In genomic region chr15:51768018-51768417, GRCh38 we compare ENCODE assay signal across 12 cellular contexts. TPM values are rescaled to one million over a fixed set of nuclear protein-coding genes. Genes with fewer than 3 reads are reported as not detected.
DNase-seq lines count a peak whose midpoint lies in the region; ATAC-seq and TF ChIP-seq lines count a peak whose summit lies in the region.
"Had no signal": no experiment of that assay in that cellular context is flagged by ENCODE, and none has a peak within 500 bp of the region (broad histone marks: within the 10 kb centered on the region; RNA-seq: fewer than 3 reads in every experiment).

No MANE protein-coding gene starts in this region.

- DNase-seq in CD8-positive, alpha-beta T cell: peak in 3 of 7 experiments; percentile 5 to 58 (median 26)
- DNase-seq in naive B cell (peak; percentile 22), GM23248 (no peak), activated gamma-delta T cell (lab: John Stamatoyannopoulos, UW) (no peak), DMS153 (lab: John Stamatoyannopoulos, UW) (no peak)
- DNase-seq: effector memory CD4-positive, alpha-beta T cell; NCI-H2227 treated with DMSO at 0.1 percent for 48 hours; nucleus accumbens; Peyer's patch; testis had no signal

- WGBS in GM23248 (ENCODE audit: low coverage in 1 of 2, low lambda C conversion rate in 2 of 2, missing lambda C conversion rate in 2 of 2), 2 experiments: 74 to 80% methylated on average over 9 of the region's 9 CpGs

- in situ Hi-C loops in GM23248 (cut with MboI): no loop called here

- H4K20me1 ChIP-seq in Loucy (ENCODE audit: insufficient read depth, low read length, poor library complexity, severe bottlenecking) (no peaks in the 10 kb centered on the region), GM23248 (ENCODE audit: insufficient read depth) (no peaks in the 10 kb centered on the region)

- POLR2A ChIA-PET in CD8-positive, alpha-beta T cell (lab: Charles Lee): interaction anchor here (0.9 to 1.2 kb wide), 4 partner anchors 9 to 118 kb away, joined by 3 to 11 read pairs (median 4); partner anchors contain the start of gene LYSMD2

- H3K9me3 Mint-ChIP-seq in CD8-positive, alpha-beta T cell: no peaks in the 10 kb centered on the region
- H3K9me3 Mint-ChIP-seq in activated T-helper 17 cell treated with anti-CD3 and anti-CD28 coated beads, Interleukin-2, amount 50 U/mL, for 72 hours: no peaks in the 10 kb centered on the region
- H3K9me3 Mint-ChIP-seq in naive B cell: peaks cover 0 to 3% (median 0%) of the 10 kb centered on the region in 7 donors

- intact Hi-C loops in CD8-positive, alpha-beta T cell (cut with DNase I, micrococcal nuclease): no loop called here

- peaks cover 9% of the 10 kb centered on the region for H3K4me1 ChIP-seq in CD8-positive, alpha-beta T cell (ENCODE audit: insufficient read depth, low read length)
- no peaks in the 10 kb centered on the region for H3K4me1 ChIP-seq in Loucy (ENCODE audit: insufficient read depth, low read length, poor library complexity, severe bottlenecking)
- no peaks in the 10 kb centered on the region for H3K4me1 ChIP-seq in GM23248 (ENCODE audit: insufficient read depth)
- H3K4me1 ChIP-seq: testis had no signal

- no peaks in the 10 kb centered on the region for H3K27me3 ChIP-seq in CD8-positive, alpha-beta T cell (ENCODE audit: insufficient read depth, low read length)
- H3K27me3 ChIP-seq in Loucy (ENCODE audit: insufficient read depth, low read length, poor library complexity, severe bottlenecking) (no peaks in the 10 kb centered on the region), GM23248 (replicated peaks; ENCODE audit: insufficient read depth) (no peaks in the 10 kb centered on the region)
- H3K27me3 ChIP-seq: Peyer's patch, testis had no signal

- peaks cover 17% of the 10 kb centered on the region for H3K4me1 Mint-ChIP-seq in CD8-positive, alpha-beta T cell (ENCODE audit: low read depth)
- peaks cover 8% of the 10 kb centered on the region for H3K4me1 Mint-ChIP-seq in activated T-helper 17 cell treated with anti-CD3 and anti-CD28 coated beads, Interleukin-2, amount 50 U/mL, for 72 hours
- peaks cover 18 to 23% (median 20%) of the 10 kb centered on the region in 3 donors for H3K4me1 Mint-ChIP-seq in naive B cell

- no peaks in the 10 kb centered on the region for H3K27me3 Mint-ChIP-seq in CD8-positive, alpha-beta T cell (ENCODE audit: low read depth)
- no peaks in the 10 kb centered on the region for H3K27me3 Mint-ChIP-seq in activated T-helper 17 cell treated with anti-CD3 and anti-CD28 coated beads, Interleukin-2, amount 50 U/mL, for 72 hours
- no peaks in the 10 kb centered on the region for H3K27me3 Mint-ChIP-seq in naive B cell

- H3K4me2 ChIP-seq in Loucy (ENCODE audit: low read depth, low read length, poor library complexity, severe bottlenecking) (no peak overlapping the region), GM23248 (ENCODE audit: unreplicated experiment) (no peak overlapping the region)

- no peaks in the 10 kb centered on the region for H3K9me2 ChIP-seq in Loucy (replicated peaks; ENCODE audit: low read depth, low read length)
- no peaks in the 10 kb centered on the region for H3K9me2 ChIP-seq in GM23248 (ENCODE audit: insufficient read depth)

- peak; percentile 93 for ATAC-seq in CD8-positive, alpha-beta T cell
- ATAC-seq in activated T-helper 17 cell treated with anti-CD3 and anti-CD28 coated beads, Interleukin-2, amount 50 U/mL, for 72 hours (replicated peaks): peak; percentile 38
- ATAC-seq in naive B cell (ENCODE audit: low read depth in 2 of 2): peak; percentile 96 to 97

- H3F3A ChIP-seq in Loucy (ENCODE audit: low read depth) (no peaks in the 10 kb centered on the region), GM23248 (ENCODE audit: insufficient read depth) (no peaks in the 10 kb centered on the region)

- no peak overlapping the region for H3K27ac ChIP-seq in CD8-positive, alpha-beta T cell (ENCODE audit: low read depth, low read length)
- H3K27ac ChIP-seq in GM23248: no peak overlapping the region
- H3K27ac ChIP-seq: Peyer's patch, testis had no signal

- H3K79me2 ChIP-seq in Loucy (ENCODE audit: insufficient read depth, low read length) (no peaks in the 10 kb centered on the region), GM23248 (ENCODE audit: insufficient read depth) (no peaks in the 10 kb centered on the region)

- H3K4me3 ChIP-seq in CD8-positive, alpha-beta T cell (ENCODE audit: low read depth, low read length): no peak overlapping the region
- H3K4me3 ChIP-seq in Loucy (ENCODE audit: low read length, poor library complexity, severe bottlenecking): no peak overlapping the region
- H3K4me3 ChIP-seq in GM23248: no peak overlapping the region
- H3K4me3 ChIP-seq: Peyer's patch, testis had no signal

- H3K9me3 ChIP-seq in CD8-positive, alpha-beta T cell (ENCODE audit: low read length): no peaks in the 10 kb centered on the region
- H3K9me3 ChIP-seq in Loucy (ENCODE audit: insufficient read depth, low read depth, low read length) (no peaks in the 10 kb centered on the region), GM23248 (ENCODE audit: low read depth) (no peaks in the 10 kb centered on the region)
- H3K9me3 ChIP-seq: Peyer's patch, testis had no signal

- peak overlapping the region; percentile 33 for H3K4me3 Mint-ChIP-seq in CD8-positive, alpha-beta T cell
- H3K4me3 Mint-ChIP-seq in activated T-helper 17 cell treated with anti-CD3 and anti-CD28 coated beads, Interleukin-2, amount 50 U/mL, for 72 hours: peak overlapping the region; percentile 57
- H3K4me3 Mint-ChIP-seq in naive B cell: peak overlapping the region in 5 of 8 donors; percentile 14 to 86 (median 47)

- CTCF ChIA-PET in CD8-positive, alpha-beta T cell (lab: Charles Lee): interaction anchor here (0.8 to 4.7 kb wide), 4 partner anchors 8 to 153 kb away, joined by 3 to 41 read pairs (median 3); no protein-coding TSS in a partner anchor

- TF ChIP-seq CTCF in CD8-positive, alpha-beta T cell (IDR thresholded peaks at IDR 0.05): no peak
- TF ChIP-seq CTCF in Loucy (conservative IDR thresholded peaks at IDR 0.05; ENCODE audit: low read length): no peak

- H3K36me3 Mint-ChIP-seq in CD8-positive, alpha-beta T cell: peaks cover 39% of the 10 kb centered on the region
- peaks cover 15% of the 10 kb centered on the region for H3K36me3 Mint-ChIP-seq in activated T-helper 17 cell treated with anti-CD3 and anti-CD28 coated beads, Interleukin-2, amount 50 U/mL, for 72 hours (ENCODE audit: low read depth)
- peaks cover 13 to 25% of the 10 kb centered on the region in 2 donors for H3K36me3 Mint-ChIP-seq in naive B cell

- H3K36me3 ChIP-seq in CD8-positive, alpha-beta T cell (ENCODE audit: insufficient read depth, low read length): no peaks in the 10 kb centered on the region
- H3K36me3 ChIP-seq in Loucy (ENCODE audit: insufficient read depth, low read length) (peaks cover 3% of the 10 kb centered on the region; the same call in 1 of the 2 replicates), GM23248 (ENCODE audit: low read depth) (no peaks in the 10 kb centered on the region)
- H3K36me3 ChIP-seq: Peyer's patch had no signal

- H2AFZ ChIP-seq in Loucy (ENCODE audit: low read length) (peak overlapping the region; percentile 54; the same call in 1 of the 2 replicates), GM23248 (no peak overlapping the region)

- H3K27ac Mint-ChIP-seq in CD8-positive, alpha-beta T cell: peak overlapping the region; percentile 87
- peak overlapping the region; percentile 87 for H3K27ac Mint-ChIP-seq in activated T-helper 17 cell treated with anti-CD3 and anti-CD28 coated beads, Interleukin-2, amount 50 U/mL, for 72 hours
- peak overlapping the region in 5 of 6 donors; percentile 66 to 90 (median 83) for H3K27ac Mint-ChIP-seq in naive B cell

- H3K9ac ChIP-seq in Loucy (ENCODE audit: low read depth, low read length, poor library complexity, severe bottlenecking) (no peak overlapping the region), GM23248 (no peak overlapping the region)

RNA-seq across cellular contexts. Expression of gene TMOD2, which starts 16.6 kb away (rescaled TPM):
- 1 to 10 TPM; 5.1 to 5.3 TPM for total RNA-seq in CD8-positive, alpha-beta T cell
- total RNA-seq in activated T-helper 17 cell treated with anti-CD3 and anti-CD28 coated beads, Interleukin-2, amount 50 U/mL, for 72 hours: 1 to 10 TPM; 2.8 to 3.8 TPM
- polyA plus RNA-seq in naive B cell (ENCODE audit: low read depth in 6 of 6) (1 to 10 TPM; 1.4 to 4.1 (median 2.2) TPM), GM23248 (2016; fragmentation: Nextera tagmentation; extraction: Ambion mirVana) (4.1 and 4.6 TPM in 2 replicates)
- total RNA-seq in GM23248 (2014; rRNA removed; shearing (Covaris generic)): 5.9 and 7.8 TPM in 2 replicates

RNA-seq across cellular contexts. Expression of gene LYSMD2, which starts 30.6 kb away (rescaled TPM):
- 10 to 100 TPM; 18.9 to 20.0 TPM for total RNA-seq in CD8-positive, alpha-beta T cell
- total RNA-seq in activated T-helper 17 cell treated with anti-CD3 and anti-CD28 coated beads, Interleukin-2, amount 50 U/mL, for 72 hours: 10 to 100 TPM; 10.9 to 16.2 TPM
- 100 to 1,000 TPM in 1 of 6 donors, 10 to 100 TPM in 5; 56.6 to 120 (median 84.1) TPM for polyA plus RNA-seq in naive B cell (ENCODE audit: low read depth in 6 of 6)
- 6.3 and 7.5 TPM in 2 replicates for total RNA-seq in GM23248 (2014; rRNA removed; shearing (Covaris generic))
- polyA plus RNA-seq in GM23248 (2016; fragmentation: Nextera tagmentation; extraction: Ambion mirVana): 6.7 and 8.1 TPM in 2 replicates

Comparison
In these comparisons a context has a peak if more than half of its experiments do, and no peak if none do; other contexts are left out.
1. ATAC-seq: peak in every context shown above with its lines; median percentile 96 in naive B cell; 93 in CD8-positive, alpha-beta T cell; 38 in activated T-helper 17 cell treated with anti-CD3 and anti-CD28 coated beads, Interleukin-2, amount 50 U/mL, for 72 hours.